Comparison of ENCODE assay signal across 29 cellular contexts in the genomic region with DNA sequence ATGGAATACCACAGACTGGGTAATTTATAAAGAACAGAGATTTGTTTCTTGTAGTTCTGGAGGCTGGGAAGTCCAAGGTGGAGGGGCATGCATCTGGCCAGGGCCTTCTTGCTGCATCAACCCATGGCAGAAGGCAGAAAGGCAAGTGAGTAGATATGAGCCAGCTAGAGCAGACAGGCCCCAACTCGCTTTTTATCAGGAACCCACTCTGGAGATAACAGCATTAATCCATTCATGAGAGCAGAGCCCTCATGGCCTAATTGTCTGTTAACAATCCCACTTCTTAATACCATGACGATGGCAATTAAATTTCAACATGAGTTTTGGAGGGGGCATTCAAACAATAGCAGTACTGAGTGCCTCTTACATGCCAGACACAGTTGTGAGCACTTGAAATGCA.
DNase-seq lines count a peak whose midpoint lies in the region; TF ChIP-seq lines count a peak whose summit lies in the region.
"Had no signal": no experiment of that assay in that cellular context is flagged by ENCODE, and none has a peak within 500 bp of the region (broad histone marks: within the 10 kb centered on the region; RNA-seq: fewer than 3 reads in every experiment).

No MANE protein-coding gene starts in this region.

- no peaks in the 10 kb centered on the region for H3K27me3 Mint-ChIP-seq in endodermal cell (ENCODE audit: insufficient read depth)

- no peak overlapping the region for H3K4me3 Mint-ChIP-seq in endodermal cell
- H3K4me3 Mint-ChIP-seq: activated naive CD8-positive, alpha-beta T cell treated with anti-CD3 and anti-CD28 coated beads, Interleukin-2, amount 10 ng/mL, durations not matched to agents 7 days and 5 days; HFFc6 had no signal

- DNase-seq in NCI-H2171 treated with DMSO at 0.1 percent for 48 hours (lab: John Stamatoyannopoulos, UW): peak; percentile 41
- no peak for DNase-seq in NCI-H2171 (lab: John Stamatoyannopoulos, UW)
- peak; percentile 76 for DNase-seq in NCI-H1105 treated with DMSO at 0.1 percent for 48 hours (lab: John Stamatoyannopoulos, UW)
- no peak for DNase-seq in endodermal cell
- peak; percentile 3 for DNase-seq in retinal pigment epithelial cell (ENCODE audit: low read depth)
- DNase-seq in stimulated activated CD4-positive, alpha-beta T cell treated with anti-CD3 and anti-CD28 coated beads, Interleukin-2, amount 100 ng/mL, for 48 hours: no peak
- no peak for DNase-seq in iPS-NIHi11 (ENCODE audit: low spot score)
- no peak for DNase-seq in posterior cingulate gyrus
- DNase-seq: activated CD4-positive, alpha-beta T cell treated with anti-CD3 and anti-CD28 coated beads for 4 hours; activated gamma-delta T cell; activated naive CD8-positive, alpha-beta T cell treated with anti-CD3 and anti-CD28 coated beads, Interleukin-2, amount 10 ng/mL, durations not matched to agents 7 days and 5 days; activated T-cell treated with anti-CD3 and anti-CD28 coated beads, Interleukin-2, amount 50 U/mL, for 1 hour; Calu3; colonic mucosa; effector CD8-positive, alpha-beta T cell; HFFc6; KBM-7; NCI-H2107; NCI-H526 treated with DMSO at 0.1 percent for 48 hours; pancreas; stimulated activated naive CD4-positive, alpha-beta T cell treated with Interleukin-2 at 50 U/mL for 16 hours; T-helper 9 cell had no signal

- intact Hi-C loops in posterior cingulate gyrus (cut with DNase I): no loop called here

- 68 to 82% methylated on average over 2 of the region's 2 CpGs for WGBS in endodermal cell (ENCODE audit: insufficient coverage in 1 of 2, insufficient read length in 1 of 2), 2 experiments

- H3K4me1 Mint-ChIP-seq in endodermal cell: peaks cover 27% of the 10 kb centered on the region
- H3K4me1 Mint-ChIP-seq: activated naive CD8-positive, alpha-beta T cell treated with anti-CD3 and anti-CD28 coated beads, Interleukin-2, amount 10 ng/mL, durations not matched to agents 7 days and 5 days had no signal

- H3K27ac Mint-ChIP-seq in endodermal cell: peak overlapping the region; percentile 95
- H3K27ac Mint-ChIP-seq: activated naive CD8-positive, alpha-beta T cell treated with anti-CD3 and anti-CD28 coated beads, Interleukin-2, amount 10 ng/mL, durations not matched to agents 7 days and 5 days; HFFc6 had no signal

- peak overlapping the region; percentile 45 for H3K27ac ChIP-seq in endodermal cell (ENCODE audit: low read depth, low read length)
- H3K27ac ChIP-seq: colonic mucosa, epithelial cell of prostate, pancreas, right atrium auricular region, SJCRH30, suprapubic skin, VCaP had no signal

- H3K4me1 ChIP-seq in endodermal cell (ENCODE audit: control insufficient read depth, insufficient read depth, low read length): peaks cover 7% of the 10 kb centered on the region
- H3K4me1 ChIP-seq: colonic mucosa, pancreas, right atrium auricular region, suprapubic skin, vagina had no signal

- H3K9me3 ChIP-seq in endodermal cell (ENCODE audit: control insufficient read depth, low read length): peaks cover 44% of the 10 kb centered on the region
- H3K9me3 ChIP-seq: colonic mucosa, pancreas, right atrium auricular region, SJCRH30, suprapubic skin, vagina had no signal

- no peaks in the 10 kb centered on the region for H3K27me3 ChIP-seq in endodermal cell (ENCODE audit: control insufficient read depth, insufficient read depth, low read length, poor library complexity, severe bottlenecking)
- H3K27me3 ChIP-seq: colonic mucosa, pancreas, right atrium auricular region, suprapubic skin, vagina had no signal

- H3K36me3 ChIP-seq in endodermal cell (ENCODE audit: control insufficient read depth, insufficient read depth, low read length): no peaks in the 10 kb centered on the region
- H3K36me3 ChIP-seq: colonic mucosa, pancreas, right atrium auricular region, SJCRH30, suprapubic skin, vagina had no signal

- peak overlapping the region; percentile 80 for H3K9ac ChIP-seq in endodermal cell (ENCODE audit: extremely low read depth, low read length, poor library complexity, severe bottlenecking)

- H3K4me3 ChIP-seq in endodermal cell (ENCODE audit: low read length): peak overlapping the region; percentile 78
- H3K4me3 ChIP-seq in retinal pigment epithelial cell (ENCODE audit: low read length): no peak overlapping the region
- H3K4me3 ChIP-seq: colonic mucosa, pancreas, right atrium auricular region, SJCRH30, smooth muscle cell, suprapubic skin, vagina had no signal

- H3K9me3 Mint-ChIP-seq in endodermal cell: peaks cover 41% of the 10 kb centered on the region
- H3K9me3 Mint-ChIP-seq: activated naive CD8-positive, alpha-beta T cell treated with anti-CD3 and anti-CD28 coated beads, Interleukin-2, amount 10 ng/mL, durations not matched to agents 7 days and 5 days; HFFc6 had no signal

- H3K36me3 Mint-ChIP-seq in endodermal cell (ENCODE audit: low read depth): peaks cover 10% of the 10 kb centered on the region
- H3K36me3 Mint-ChIP-seq: activated naive CD8-positive, alpha-beta T cell treated with anti-CD3 and anti-CD28 coated beads, Interleukin-2, amount 10 ng/mL, durations not matched to agents 7 days and 5 days had no signal

- TF ChIP-seq CTCF in endodermal cell (conservative IDR thresholded peaks at IDR 0.05) (no peak), retinal pigment epithelial cell (conservative IDR thresholded peaks at IDR 0.05; ENCODE audit: low read depth, low read length) (no peak)

Comparison
In these comparisons a context has a peak if more than half of its experiments do, and no peak if none do; other contexts are left out.
1. DNase-seq: peak in NCI-H2171 treated with DMSO at 0.1 percent for 48 hours (single experiment), NCI-H1105 treated with DMSO at 0.1 percent for 48 hours (single experiment) and retinal pigment epithelial cell (single experiment); none in NCI-H2171 (single experiment), endodermal cell (single experiment), stimulated activated CD4-positive, alpha-beta T cell treated with anti-CD3 and anti-CD28 coated beads, Interleukin-2, amount 100 ng/mL, for 48 hours (0 of 2), iPS-NIHi11 (single experiment) and posterior cingulate gyrus (0 of 10).